9 cellular contexts compared by ENCODE assay signal in genomic region chr6:86937219-86938079, GRCh38. TPM values are rescaled to one million over a fixed set of nuclear protein-coding genes. Genes with fewer than 3 reads are reported as not detected.
DNase-seq lines count a peak whose midpoint lies in the region; ATAC-seq and TF ChIP-seq lines count a peak whose summit lies in the region.
"Had no signal": no experiment of that assay in that cellular context is flagged by ENCODE, and none has a peak within 500 bp of the region (broad histone marks: within the 10 kb centered on the region; RNA-seq: fewer than 3 reads in every experiment).

TSS of gene HTR1E (plus strand) at chr6:86937528. CDS start at chr6:87015335, 77,807 bp downstream.

- no peaks in the 10 kb centered on the region for H3K36me3 Mint-ChIP-seq in chondrocyte (ENCODE audit: low read depth)

- no peak within 1 kb of the TSS for H3K27ac Mint-ChIP-seq in chondrocyte (ENCODE audit: unreplicated experiment)

- TF ChIP-seq CTCF in chondrocyte (IDR thresholded peaks at IDR 0.05): peak; percentile 77

- peak; percentile 75 for ATAC-seq in HG02981 (IDR thresholded peaks at IDR 0.05; ENCODE audit: unreplicated experiment)

- peaks cover 13% of the 10 kb centered on the region for H3K4me1 Mint-ChIP-seq in chondrocyte (ENCODE audit: low read depth)

- H3K27me3 Mint-ChIP-seq in chondrocyte (ENCODE audit: low read depth): peaks cover 63% of the 10 kb centered on the region

- H3K4me3 Mint-ChIP-seq in chondrocyte (ENCODE audit: unreplicated experiment): peak within 1 kb of the TSS; percentile 61

- H3K9me3 Mint-ChIP-seq in chondrocyte (ENCODE audit: low read depth): no peaks in the 10 kb centered on the region

- peak; percentile 4 for DNase-seq in stimulated activated CD4-positive, alpha-beta T cell treated with anti-CD3 and anti-CD28 coated beads, Interleukin-1b, Interleukin-23, amount 100 ng/mL, for 48 hours
- no peak for DNase-seq in stimulated activated CD4-positive, alpha-beta T cell treated with anti-CD3 and anti-CD28 coated beads, Interleukin-4, amount 100 ng/mL, for 1 hour
- peak; percentile 41 for DNase-seq in NCI-H748 treated with DMSO at 0.1 percent for 48 hours (lab: John Stamatoyannopoulos, UW)
- DNase-seq in chondrocyte (ENCODE audit: low spot score): peak; percentile 77
- DNase-seq in medulla oblongata (ENCODE audit: extremely low spot score): peak; percentile 34
- peak; percentile 46 for DNase-seq in ureter (ENCODE audit: low spot score)
- no peak for DNase-seq in NOMO-1 treated with DMSO at 0.1 percent for 48 hours (lab: John Stamatoyannopoulos, UW; ENCODE audit: unreplicated experiment)

RNA-seq across cellular contexts. Expression of gene HTR1E, which starts in this region (rescaled TPM):
- total RNA-seq in chondrocyte (not detected in 3 replicates), ureter (not detected)
- total RNA-seq: glomerular endothelial cell had no signal

Comparison
In these comparisons a context has a peak if more than half of its experiments do, and no peak if none do; other contexts are left out.
1. DNase-seq: peak in stimulated activated CD4-positive, alpha-beta T cell treated with anti-CD3 and anti-CD28 coated beads, Interleukin-1b, Interleukin-23, amount 100 ng/mL, for 48 hours (single experiment), NCI-H748 treated with DMSO at 0.1 percent for 48 hours (single experiment) and medulla oblongata (single experiment); none in stimulated activated CD4-positive, alpha-beta T cell treated with anti-CD3 and anti-CD28 coated beads, Interleukin-4, amount 100 ng/mL, for 1 hour (single experiment) and NOMO-1 treated with DMSO at 0.1 percent for 48 hours (single experiment).
2. Peak in DNase-seq in chondrocyte; RNA of the gene not detected or under 1 TPM.
3. Peak in DNase-seq in ureter; RNA of the gene not detected or under 1 TPM.